8 cellular contexts compared by ENCODE assay signal in the genomic region with DNA sequence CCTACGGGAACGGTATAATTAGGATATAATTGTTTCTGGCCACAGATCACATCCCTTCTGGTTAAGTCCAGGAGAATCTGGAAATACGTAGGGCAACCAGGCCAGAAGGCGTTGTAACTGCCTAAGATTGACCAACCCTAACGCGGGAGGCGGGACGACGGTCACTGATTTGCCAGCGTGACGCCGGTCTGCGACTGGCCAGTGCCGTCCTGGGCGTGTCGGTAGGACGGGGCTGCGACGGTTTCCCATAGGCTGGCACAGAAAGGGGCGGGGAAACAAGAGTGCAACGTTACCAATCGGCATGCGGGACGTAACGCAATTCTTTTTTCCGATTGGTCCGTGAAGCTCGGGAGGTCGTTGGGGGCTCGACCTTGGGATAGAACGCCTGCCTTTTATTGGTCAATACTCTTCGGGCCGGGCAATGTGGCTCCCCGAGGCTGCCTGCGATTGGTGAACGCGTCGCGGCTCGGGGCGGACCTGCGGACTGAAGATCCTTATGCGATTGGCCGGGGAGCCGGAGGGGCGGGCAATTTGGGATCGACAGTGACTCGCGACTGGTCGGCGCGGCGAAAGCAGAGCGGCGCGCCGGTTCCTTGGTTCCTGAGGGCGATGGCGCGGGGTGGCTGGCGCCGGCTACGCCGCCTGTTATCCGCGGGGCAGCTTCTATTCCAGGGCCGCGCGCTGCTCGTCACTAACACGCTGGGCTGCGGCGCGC. TPM values are rescaled to one million over a fixed set of nuclear protein-coding genes. Genes with fewer than 3 reads are reported as not detected.
DNase-seq lines count a peak whose midpoint lies in the region; ATAC-seq and TF ChIP-seq lines count a peak whose summit lies in the region.

TSS of gene MPV17L2 (plus strand) at position 546 of the 715 bp plus-strand sequence. CDS start at position 610, 64 bp downstream.

- in situ Hi-C loops in Panc1 (cut with HindIII; ENCODE audit: low pct_unique_long_range_greater_than_20kb, low sequenced_read_pairs) = no loop called here

- H3K9me3 ChIP-seq in Panc1 (ENCODE audit: control insufficient read depth, insufficient read depth, low read depth, low read length) (no peaks in the 10 kb centered on the region), esophagus (ENCODE audit: control insufficient read depth in 2 of 2, insufficient read depth in 1 of 2, low read depth in 1 of 2, low read length in 1 of 2) (no peaks in the 10 kb centered on the region), mucosa of stomach (ENCODE audit: control insufficient read depth, low read length) (no peaks in the 10 kb centered on the region)

- peaks cover 7% of the 10 kb centered on the region for H3K4me1 ChIP-seq in Panc1 (ENCODE audit: control insufficient read depth, insufficient read depth, low read length)
- peaks cover 7 to 11% of the 10 kb centered on the region in 2 donors for H3K4me1 ChIP-seq in esophagus (ENCODE audit: control insufficient read depth in 2 of 2, insufficient read depth in 2 of 2, low read length in 1 of 2)
- peaks cover 14% of the 10 kb centered on the region for H3K4me1 ChIP-seq in mucosa of stomach (ENCODE audit: control insufficient read depth, insufficient read depth, low read length)

- ATAC-seq in GM21723 (IDR thresholded peaks at IDR 0.05; ENCODE audit: unreplicated experiment) (peak; percentile 80), Panc1 (peak; percentile 96)

- CTCF ChIA-PET in Panc1 (lab: Charles Lee) = interaction anchor here (1.7 kb wide), 1 partner anchor 59 kb away, joined by 10 read pairs; no protein-coding TSS in a partner anchor

- H3K27me3 ChIP-seq in Panc1 (ENCODE audit: control insufficient read depth, insufficient read depth, low read length) (no peaks in the 10 kb centered on the region), esophagus (ENCODE audit: control insufficient read depth in 1 of 2, insufficient read depth in 2 of 2, low read length in 2 of 2) (no peaks in the 10 kb centered on the region), mucosa of stomach (ENCODE audit: control insufficient read depth, insufficient read depth, low read length) (no peaks in the 10 kb centered on the region)

- intact Hi-C loops in Panc1 (cut with micrococcal nuclease; ENCODE audit: unreplicated experiment) = no loop called here

- H3K36me3 ChIP-seq in Panc1 (ENCODE audit: control insufficient read depth, insufficient read depth, low read length) (no peaks in the 10 kb centered on the region; the same call in 1 of the 2 replicates), esophagus (ENCODE audit: control insufficient read depth in 2 of 2, insufficient read depth in 2 of 2, low read length in 1 of 2) (peaks cover 7 to 11% of the 10 kb centered on the region in 2 donors), mucosa of stomach (ENCODE audit: control insufficient read depth, insufficient read depth, low read length) (no peaks in the 10 kb centered on the region)

- DNase-seq in DMS153 treated with DMSO at 0.1 percent for 48 hours (lab: John Stamatoyannopoulos, UW; ENCODE audit: unreplicated experiment) = peak; percentile 99
- peak; percentile 98 for DNase-seq in KG1 (lab: John Stamatoyannopoulos, UW)
- peak; percentile 97 for DNase-seq in Panc1 (ENCODE audit: low read depth, low spot score)
- DNase-seq in activated T-cell treated with anti-CD3 and anti-CD28 coated beads, Interleukin-2, amount 50 U/mL, for 48 hours = peak; percentile 98
- DNase-seq in stimulated activated CD8-positive, alpha-beta memory T cell treated with anti-CD3 and anti-CD28 coated beads, Interleukin-7, amount 100 ng/mL, for 1 hour (ENCODE audit: low read depth in 2 of 2) = peak; percentile 94 to 95

- 0% methylated on average over 74 of the region's 74 CpGs for WGBS in esophagus, 2 donors

- H3K4me3 ChIP-seq in Panc1 (ENCODE audit: low read depth in 2 of 2, low read length in 2 of 2) = peak within 1 kb of the TSS; percentile 66 to 73
- peak within 1 kb of the TSS; percentile 60 to 79 for H3K4me3 ChIP-seq in esophagus (ENCODE audit: low read depth in 1 of 2, low read length in 2 of 2)
- H3K4me3 ChIP-seq in mucosa of stomach (ENCODE audit: low read length) = peak within 1 kb of the TSS; percentile 74

- POLR2A ChIA-PET in Panc1 (lab: Charles Lee) = interaction anchor here (0.6 kb wide), 2 partner anchors 13 to 160 kb away, joined by 3 to 5 read pairs; no protein-coding TSS in a partner anchor

- TF ChIP-seq CTCF in Panc1 (IDR thresholded peaks at IDR 0.05) = no peak

- H3K27ac ChIP-seq in Panc1 (ENCODE audit: low read length) (peak within 1 kb of the TSS; percentile 86), esophagus (ENCODE audit: low read depth in 2 of 2, low read length in 1 of 2) (peak within 1 kb of the TSS; percentile 91 to 95)

- BruUV-seq in Panc1 (replicated peaks; lab: Mats Ljungman, UMichigan) = no TSS peak

- H3K9ac ChIP-seq in mucosa of stomach (ENCODE audit: low read length) = peak within 1 kb of the TSS; percentile 75

RNA-seq across cellular contexts. Expression of gene MPV17L2, which starts in this region (rescaled TPM):
- 13.3 TPM for total RNA-seq in Panc1 (2021; ENCODE audit: unreplicated experiment)
- polyA plus RNA-seq in Panc1 (2012; ENCODE audit: insufficient read length) = 17.0 TPM
- 10 to 100 TPM in 1 of 2 donors, 1 to 10 TPM in 1; 7.4 to 12.0 TPM for polyA plus RNA-seq in esophagus

Comparison
In these comparisons a context has a peak if more than half of its experiments do, and no peak if none do; other contexts are left out.
1. Peak in every context shown above with its lines: DNase-seq, ATAC-seq, H3K4me3 ChIP-seq and H3K27ac ChIP-seq.